ENCODE assay signal across 16 cellular contexts in the genomic region with DNA sequence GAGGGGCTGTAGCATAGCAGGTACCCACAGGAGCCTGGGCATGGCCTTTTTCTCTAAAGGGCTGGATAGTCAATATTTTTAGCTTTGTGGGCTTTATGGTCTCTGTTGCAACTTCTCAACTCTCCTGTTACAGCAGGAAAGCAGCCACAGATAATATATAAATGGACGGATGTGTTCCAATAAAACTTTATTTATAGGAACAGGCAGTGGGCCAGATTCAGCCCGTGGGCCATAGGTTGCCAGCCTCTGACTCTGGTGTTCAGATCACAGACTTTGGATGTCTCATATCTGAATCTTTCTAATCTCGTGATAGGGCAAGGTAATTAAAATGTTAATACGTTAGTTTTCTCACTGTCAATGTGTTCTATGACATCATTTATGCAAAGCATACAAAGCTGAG.
DNase-seq lines count a peak whose midpoint lies in the region; ATAC-seq, FAIRE-seq and TF ChIP-seq lines count a peak whose summit lies in the region.
"Had no signal": no experiment of that assay in that cellular context is flagged by ENCODE, and none has a peak within 500 bp of the region (broad histone marks: within the 10 kb centered on the region; RNA-seq: fewer than 3 reads in every experiment).

No MANE protein-coding gene starts in this region.

- H3K27ac ChIP-seq in HepG2 (ENCODE audit: extremely low read length, insufficient read depth, low read length) (no peak overlapping the region), right lobe of liver (no peak overlapping the region), caudate nucleus (ENCODE audit: low read depth, low read length) (peak overlapping the region; percentile 54), mesenchymal stem cell (ENCODE audit: low read length, poor library complexity, severe bottlenecking) (no peak overlapping the region), esophagus muscularis mucosa (replicated peaks in 1 of 4) (no peak overlapping the region)
- H3K27ac ChIP-seq: A549; BLaER1 treated with 17β-estradiol and CSF1 and Interleukin-3, amounts not matched to agents 10 nM and 100 nM had no signal

- H3K4me1 ChIP-seq in HepG2 (ENCODE audit: insufficient read depth, low read length) (peaks cover 25% of the 10 kb centered on the region), right lobe of liver (peaks cover 0 to 13% (median 5%) of the 10 kb centered on the region in 4 donors), mesenchymal stem cell (ENCODE audit: control insufficient read depth, insufficient read depth, low read depth, low read length) (peaks cover 9% of the 10 kb centered on the region), esophagus muscularis mucosa (peaks cover 0 to 7% (median 5%) of the 10 kb centered on the region in 4 donors), mucosa of descending colon (ENCODE audit: low read depth) (peaks cover under 1% of the 10 kb centered on the region)
- H3K4me1 ChIP-seq: BE2C, HAP-1 had no signal

- H2BK120ac ChIP-seq in mesenchymal stem cell (ENCODE audit: low read depth, low read length) = no peak overlapping the region

- no peak overlapping the region for H4K8ac ChIP-seq in mesenchymal stem cell (ENCODE audit: low read length)

- no peak overlapping the region for H3K18ac ChIP-seq in mesenchymal stem cell (ENCODE audit: low read depth in 1 of 2, low read length in 2 of 2)

- TF ChIP-seq EP300 in HepG2 (IDR thresholded peaks at IDR 0.05; ENCODE audit: low read depth in 2 of 2, low read length in 2 of 2) (no peak), HepG2 (CRISPR knock-in tag; IDR thresholded peaks at IDR 0.05; ENCODE audit: borderline replicate concordance) (no peak), esophagus muscularis mucosa (IDR thresholded peaks at IDR 0.05) (no peak)

- H3K79me2 ChIP-seq in HepG2 (ENCODE audit: insufficient read depth, low read length) = no peaks in the 10 kb centered on the region

- no peak overlapping the region for H3K4me3 Mint-ChIP-seq in natural killer cell treated with Interleukin-12 subunit alpha and Interleukin-12 subunit beta and Interleukin-15 and Interleukin-18, amount 100 ng/mL, for 72 hours
- H3K4me3 Mint-ChIP-seq: CD4-positive, alpha-beta memory T cell; HFFc6 had no signal

- no peak overlapping the region for H2AFZ ChIP-seq in HepG2 (ENCODE audit: low read length)
- no peak overlapping the region for H2AFZ ChIP-seq in mesenchymal stem cell (ENCODE audit: low read depth, low read length)

- no peak overlapping the region for H3K9ac ChIP-seq in HepG2 (ENCODE audit: insufficient read depth, low read depth, low read length)
- no peak overlapping the region for H3K9ac ChIP-seq in mesenchymal stem cell (ENCODE audit: low read length)
- H3K9ac ChIP-seq: BLaER1 treated with 17β-estradiol and CSF1 and Interleukin-3, amounts not matched to agents 10 nM and 100 nM had no signal

- H3K9me3 ChIP-seq in HepG2 (ENCODE audit: low read length) (no peaks in the 10 kb centered on the region), right lobe of liver (no peaks in the 10 kb centered on the region), mesenchymal stem cell (ENCODE audit: control insufficient read depth, low read length) (no peaks in the 10 kb centered on the region), esophagus muscularis mucosa (no peaks in the 10 kb centered on the region), mucosa of descending colon (no peaks in the 10 kb centered on the region)
- H3K9me3 ChIP-seq: A549; BE2C; BLaER1 treated with 17β-estradiol and CSF1 and Interleukin-3, amounts not matched to agents 10 nM and 100 nM; HAP-1 had no signal

- ATAC-seq in HepG2 (no peak), right lobe of liver (no peak), mucosa of descending colon (no peak)
- no peak for ATAC-seq in natural killer cell treated with Interleukin-12 subunit alpha and Interleukin-12 subunit beta and Interleukin-15 and Interleukin-18, amount 100 ng/mL, for 72 hours

- no TSS peak for BruUV-seq in HepG2 (replicated peaks; lab: Mats Ljungman, UMichigan)

- no peak overlapping the region for H4K91ac ChIP-seq in mesenchymal stem cell (ENCODE audit: low read length)

- FAIRE-seq in HepG2 (lab: Jason Lieb, UNC) = no peak
- FAIRE-seq: A549 had no signal

- in situ Hi-C loops in HepG2 (cut with HindIII; ENCODE audit: extremely low pct_ligation_motif_present, low pct_unique_long_range_greater_than_20kb) = loop anchor here (10.0 to 25.0 kb wide), 3 partner anchors 529 to 1376 kb away; a partner anchor contains a TSS

- H3K4me2 ChIP-seq in HepG2 (ENCODE audit: low read depth, low read length) = no peak overlapping the region
- no peak overlapping the region for H3K4me2 ChIP-seq in mesenchymal stem cell (ENCODE audit: low read length, poor library complexity, severe bottlenecking)
- H3K4me2 ChIP-seq: A549; BLaER1 treated with 17β-estradiol and CSF1 and Interleukin-3, amounts not matched to agents 10 nM and 100 nM had no signal

- no peak overlapping the region for H2BK15ac ChIP-seq in mesenchymal stem cell (ENCODE audit: low read depth, poor library complexity, severe bottlenecking)

- no peak overlapping the region for H2BK5ac ChIP-seq in mesenchymal stem cell (ENCODE audit: low read depth, low read length, poor library complexity, severe bottlenecking)

- H3K23ac ChIP-seq in mesenchymal stem cell (ENCODE audit: low read length in 2 of 2) = no peak overlapping the region

- H3K27ac Mint-ChIP-seq in natural killer cell treated with Interleukin-12 subunit alpha and Interleukin-12 subunit beta and Interleukin-15 and Interleukin-18, amount 100 ng/mL, for 72 hours = no peak overlapping the region
- H3K27ac Mint-ChIP-seq: HFFc6 had no signal

- POLR2A ChIA-PET in HepG2 (lab: Yijun Ruan, JAX) = no interaction called here

- H3K4me1 Mint-ChIP-seq in natural killer cell treated with Interleukin-12 subunit alpha and Interleukin-12 subunit beta and Interleukin-15 and Interleukin-18, amount 100 ng/mL, for 72 hours (ENCODE audit: low read depth in 2 of 2) = peaks cover 3 to 6% of the 10 kb centered on the region in 2 donors

- H2AK5ac ChIP-seq in mesenchymal stem cell (ENCODE audit: low read length, severe bottlenecking) = peak overlapping the region; percentile 85

- H3K27me3 ChIP-seq in HepG2 (ENCODE audit: control insufficient read depth in 1 of 2, insufficient read depth in 2 of 2, low read length in 2 of 2) (no peaks in the 10 kb centered on the region), right lobe of liver (no peaks in the 10 kb centered on the region), mesenchymal stem cell (ENCODE audit: control insufficient read depth in 1 of 2, insufficient read depth in 1 of 2, low read length in 2 of 2) (no peaks in the 10 kb centered on the region), esophagus muscularis mucosa (no peaks in the 10 kb centered on the region)
- H3K27me3 ChIP-seq: BE2C; BLaER1 treated with 17β-estradiol and CSF1 and Interleukin-3, amounts not matched to agents 10 nM and 100 nM had no signal

- H3K27me3 Mint-ChIP-seq in natural killer cell treated with Interleukin-12 subunit alpha and Interleukin-12 subunit beta and Interleukin-15 and Interleukin-18, amount 100 ng/mL, for 72 hours = no peaks in the 10 kb centered on the region
- H3K27me3 Mint-ChIP-seq: CD4-positive, alpha-beta memory T cell had no signal

- H3K4me3 ChIP-seq in HepG2 (replicated peaks in 1 of 3; ENCODE audit: insufficient read depth in 1 of 3, low read depth in 2 of 3, low read length in 3 of 3) = no peak overlapping the region
- H3K4me3 ChIP-seq in right lobe of liver = no peak overlapping the region
- no peak overlapping the region for H3K4me3 ChIP-seq in mesenchymal stem cell (ENCODE audit: insufficient read depth in 1 of 2, low read depth in 1 of 2, low read length in 2 of 2)
- no peak overlapping the region for H3K4me3 ChIP-seq in esophagus muscularis mucosa
- no peak overlapping the region for H3K4me3 ChIP-seq in mucosa of descending colon
- H3K4me3 ChIP-seq: A549; BLaER1 treated with 17β-estradiol and CSF1 and Interleukin-3, amounts not matched to agents 10 nM and 100 nM; HAP-1 had no signal

- CTCF ChIA-PET in HepG2 (lab: Yijun Ruan, JAX; ENCODE audit: low intra/inter-chr PET ratio, low total read pairs) = interaction anchor here (1.6 to 3.1 kb wide), 2 partner anchors 113 to 201 kb away, joined by 4 to 38 read pairs; no protein-coding TSS in a partner anchor

- no peak overlapping the region for H2BK12ac ChIP-seq in mesenchymal stem cell (ENCODE audit: low read length in 2 of 2)

- TF ChIP-seq POLR2A in HepG2 (IDR thresholded peaks at IDR 0.05; ENCODE audit: insufficient read depth in 1 of 2, low read depth in 2 of 2, low read length in 2 of 2) (no peak), right lobe of liver (IDR thresholded peaks at IDR 0.05) (no peak), esophagus muscularis mucosa (IDR thresholded peaks at IDR 0.05; ENCODE audit: low read depth) (no peak)

- intact Hi-C loops in HepG2 (cut with micrococcal nuclease; ENCODE audit: unreplicated experiment) = loop anchor here (1.0 kb wide), 2 partner anchors 101 to 113 kb away; no protein-coding TSS in a partner anchor
- intact Hi-C loops in right lobe of liver (cut with DNase I) = loop anchor here (10.0 kb wide), 1 partner anchor 111 kb away; no protein-coding TSS in a partner anchor
- intact Hi-C loops in esophagus muscularis mucosa (cut with DNase I) = loop anchor here (2.0 kb wide), 1 partner anchor 113 kb away; no protein-coding TSS in a partner anchor
- intact Hi-C loops in mucosa of descending colon (cut with DNase I, micrococcal nuclease) = loop anchor here in 1 of 2 donors (2.0 kb wide), 1 partner anchor 113 kb away; no protein-coding TSS in a partner anchor

- 87% methylated on average over 4 of the region's 4 CpGs for WGBS in HepG2 (ENCODE audit: low lambda C conversion rate)
- 49% methylated on average over 4 of the region's 4 CpGs for WGBS in right lobe of liver (ENCODE audit: insufficient coverage, low coverage, low lambda C conversion rate, missing lambda C conversion rate)
- WGBS in mesenchymal stem cell = 74% methylated on average over 3 of the region's 4 CpGs
- 88% methylated on average over 4 of the region's 4 CpGs for WGBS in esophagus muscularis mucosa

- no peaks in the 10 kb centered on the region for H3K9me3 Mint-ChIP-seq in natural killer cell treated with Interleukin-12 subunit alpha and Interleukin-12 subunit beta and Interleukin-15 and Interleukin-18, amount 100 ng/mL, for 72 hours
- H3K9me3 Mint-ChIP-seq: CD4-positive, alpha-beta memory T cell had no signal

- TF ChIP-seq CTCF in HepG2 (CRISPR knock-in tag; IDR thresholded peaks at IDR 0.05) = no peak
- TF ChIP-seq CTCF in right lobe of liver (IDR thresholded peaks at IDR 0.05) = no peak
- no peak for TF ChIP-seq CTCF in esophagus muscularis mucosa (IDR thresholded peaks at IDR 0.05)
- TF ChIP-seq CTCF in mucosa of descending colon (IDR thresholded peaks at IDR 0.05) = no peak

- no peak for TF ChIP-seq RAD21 in HepG2 (CRISPR knock-in tag; IDR thresholded peaks at IDR 0.05)

- H4K20me1 ChIP-seq in HepG2 (ENCODE audit: insufficient read depth, low read length) = no peaks in the 10 kb centered on the region
- H4K20me1 ChIP-seq: BLaER1 treated with 17β-estradiol and CSF1 and Interleukin-3, amounts not matched to agents 10 nM and 100 nM had no signal

- H3K36me3 Mint-ChIP-seq in natural killer cell treated with Interleukin-12 subunit alpha and Interleukin-12 subunit beta and Interleukin-15 and Interleukin-18, amount 100 ng/mL, for 72 hours = no peaks in the 10 kb centered on the region

- H3K14ac ChIP-seq in mesenchymal stem cell (ENCODE audit: low read length in 2 of 2) = no peak overlapping the region

- DNase-seq in HepG2 (ENCODE audit: low spot score) (no peak), right lobe of liver (no peak), caudate nucleus (lab: John Stamatoyannopoulos, UW) (no peak), mesenchymal stem cell (no peak), esophagus muscularis mucosa (ENCODE audit: extremely low spot score) (no peak), mucosa of descending colon (no peak)
- DNase-seq in natural killer cell treated with Interleukin-12 subunit alpha and Interleukin-12 subunit beta and Interleukin-15 and Interleukin-18, amount 100 ng/mL, for 72 hours (ENCODE audit: low spot score) = no peak
- DNase-seq: DMS79 treated with DMSO at 0.1 percent for 48 hours, GF-D8, GOT3 had no signal

- no peak overlapping the region for H3K4ac ChIP-seq in mesenchymal stem cell (ENCODE audit: low read depth in 1 of 2, low read length in 2 of 2)

- no peaks in the 10 kb centered on the region for H3K36me3 ChIP-seq in HepG2 (replicated peaks in 1 of 2; ENCODE audit: control insufficient read depth in 1 of 2, insufficient read depth in 2 of 2, low read length in 2 of 2)
- H3K36me3 ChIP-seq in right lobe of liver = no peaks in the 10 kb centered on the region
- H3K36me3 ChIP-seq in mesenchymal stem cell (ENCODE audit: control insufficient read depth in 1 of 2, insufficient read depth in 2 of 2, low read depth in 1 of 2, low read length in 2 of 2) = peaks cover 0 to 3% of the 10 kb centered on the region in 2 experiments
- H3K36me3 ChIP-seq in esophagus muscularis mucosa = no peaks in the 10 kb centered on the region
- H3K36me3 ChIP-seq in mucosa of descending colon (ENCODE audit: low read depth) = no peaks in the 10 kb centered on the region
- H3K36me3 ChIP-seq: BE2C; BLaER1 treated with 17β-estradiol and CSF1 and Interleukin-3, amounts not matched to agents 10 nM and 100 nM; HAP-1 had no signal

- H3K79me1 ChIP-seq in mesenchymal stem cell (replicated peaks; ENCODE audit: low read length, poor library complexity, severe bottlenecking) = peaks cover 5% of the 10 kb centered on the region
